15 cellular contexts compared by ENCODE assay signal in genomic region chr7:36651404-36651803, GRCh38.
DNase-seq lines count a peak whose midpoint lies in the region; ATAC-seq, FAIRE-seq and TF ChIP-seq lines count a peak whose summit lies in the region.
"Had no signal": no experiment of that assay in that cellular context is flagged by ENCODE, and none has a peak within 500 bp of the region (broad histone marks: within the 10 kb centered on the region; RNA-seq: fewer than 3 reads in every experiment).

No MANE protein-coding gene starts in this region.

- FAIRE-seq in astrocyte (lab: Jason Lieb, UNC) (no peak), small intestine (lab: Jason Lieb, UNC) (no peak)
- FAIRE-seq: H54 had no signal

- no peak overlapping the region for H2AFZ ChIP-seq in astrocyte (ENCODE audit: low read depth, low read length)

- TF ChIP-seq CTCF in astrocyte (IDR thresholded peaks at IDR 0.05; ENCODE audit: insufficient read depth, low read depth, low read length): no peak
- no peak for TF ChIP-seq CTCF in foreskin fibroblast (IDR thresholded peaks at IDR 0.05; ENCODE audit: low read depth, low read length)

- H3K9ac ChIP-seq in astrocyte (ENCODE audit: low read length): no peak overlapping the region

- H3K9me3 ChIP-seq in astrocyte (ENCODE audit: insufficient read depth, low read depth, low read length) (no peaks in the 10 kb centered on the region), small intestine (ENCODE audit: control insufficient read depth, low read depth) (no peaks in the 10 kb centered on the region)
- H3K9me3 ChIP-seq: uterus had no signal

- H3K36me3 Mint-ChIP-seq in activated T-cell treated with anti-CD3 and anti-CD28 coated beads, Interleukin-2, amount 50 U/mL, for 72 hours (ENCODE audit: insufficient read depth in 2 of 2): peaks cover 5 to 15% of the 10 kb centered on the region in 2 donors
- no peaks in the 10 kb centered on the region for H3K36me3 Mint-ChIP-seq in astrocyte (ENCODE audit: low read depth, unreplicated experiment)

- peak overlapping the region; percentile 30 for H3K4me2 ChIP-seq in astrocyte (ENCODE audit: low read length)

- peak overlapping the region; percentile 77 for H3K27ac Mint-ChIP-seq in activated T-cell treated with anti-CD3 and anti-CD28 coated beads, Interleukin-2, amount 50 U/mL, for 72 hours
- no peak overlapping the region for H3K27ac Mint-ChIP-seq in astrocyte (ENCODE audit: unreplicated experiment)
- H3K27ac Mint-ChIP-seq: activated naive CD4-positive, alpha-beta T cell treated with anti-CD3 and anti-CD28 coated beads, Interleukin-2, amount 50 U/mL, for 24 hours; memory B cell had no signal

- no peak overlapping the region for H3K4me3 ChIP-seq in astrocyte (ENCODE audit: insufficient read depth, low read depth, low read length)
- H3K4me3 ChIP-seq in foreskin fibroblast (ENCODE audit: low read depth in 1 of 2, low read length in 2 of 2): no peak overlapping the region
- no peak overlapping the region for H3K4me3 ChIP-seq in small intestine (ENCODE audit: low read depth in 1 of 2, low read length in 2 of 2)
- H3K4me3 ChIP-seq: uterus had no signal

- H3K36me3 ChIP-seq in astrocyte (ENCODE audit: insufficient read depth, low read length): no peaks in the 10 kb centered on the region
- H3K36me3 ChIP-seq in small intestine (ENCODE audit: control insufficient read depth in 2 of 2, insufficient read depth in 2 of 2, low read length in 2 of 2): no peaks in the 10 kb centered on the region
- H3K36me3 ChIP-seq: uterus had no signal

- peak overlapping the region in 1 of 2 donors; percentile 56 for H3K4me3 Mint-ChIP-seq in activated T-cell treated with anti-CD3 and anti-CD28 coated beads, Interleukin-2, amount 50 U/mL, for 72 hours
- H3K4me3 Mint-ChIP-seq in astrocyte (ENCODE audit: unreplicated experiment): no peak overlapping the region
- H3K4me3 Mint-ChIP-seq: activated naive CD4-positive, alpha-beta T cell treated with anti-CD3 and anti-CD28 coated beads, Interleukin-2, amount 50 U/mL, for 24 hours; memory B cell had no signal

- peaks cover 11% of the 10 kb centered on the region for H3K4me1 ChIP-seq in astrocyte (ENCODE audit: insufficient read depth, low read length)
- no peaks in the 10 kb centered on the region for H3K4me1 ChIP-seq in small intestine (ENCODE audit: control insufficient read depth in 2 of 2, insufficient read depth in 1 of 2, low read depth in 1 of 2, low read length in 1 of 2)
- H3K4me1 ChIP-seq: uterus had no signal

- peak; percentile 37 to 71 for ATAC-seq in activated T-cell treated with anti-CD3 and anti-CD28 coated beads, Interleukin-2, amount 50 U/mL, for 72 hours (replicated peaks in 1 of 2)
- no peak for ATAC-seq in GM18867 (IDR thresholded peaks at IDR 0.05; ENCODE audit: unreplicated experiment)
- no peak for ATAC-seq in GM18907 (IDR thresholded peaks at IDR 0.05; ENCODE audit: unreplicated experiment)

- WGBS in small intestine, 3 donors: 58 to 83% (median 59%) methylated on average over 2 of the region's 2 CpGs

- H3K27me3 ChIP-seq in astrocyte (ENCODE audit: insufficient read depth, low read length) (no peaks in the 10 kb centered on the region), small intestine (ENCODE audit: control insufficient read depth in 2 of 2, insufficient read depth in 2 of 2, low read length in 2 of 2) (no peaks in the 10 kb centered on the region)
- H3K27me3 ChIP-seq: uterus had no signal

- H3K27ac ChIP-seq in astrocyte (ENCODE audit: low read depth, low read length): no peak overlapping the region
- no peak overlapping the region for H3K27ac ChIP-seq in small intestine (ENCODE audit: low read depth in 1 of 2, low read length in 1 of 2)
- H3K27ac ChIP-seq: uterus had no signal

- no peak for DNase-seq in activated T-cell treated with anti-CD3 and anti-CD28 coated beads, Interleukin-2, amount 50 U/mL, for 72 hours
- no peak for DNase-seq in activated T-cell treated with anti-CD3 and anti-CD28 coated beads, Interleukin-2, amount 50 U/mL, for 1 hour
- DNase-seq in astrocyte (ENCODE audit: low read depth): peak; percentile 67
- DNase-seq in foreskin fibroblast: peak; percentile 50 to 81
- DNase-seq in small intestine: peak; percentile 68
- DNase-seq in NCI-H2171 (lab: John Stamatoyannopoulos, UW): no peak
- DNase-seq: DMS79; NCI-H510A; stimulated activated CD4-positive, alpha-beta T cell treated with anti-CD3 and anti-CD28 coated beads, Interleukin-1b, Interleukin-23, amount 100 ng/mL, for 48 hours; uterus had no signal

- H3K9me3 Mint-ChIP-seq in activated T-cell treated with anti-CD3 and anti-CD28 coated beads, Interleukin-2, amount 50 U/mL, for 72 hours: no peaks in the 10 kb centered on the region
- H3K9me3 Mint-ChIP-seq in astrocyte (ENCODE audit: unreplicated experiment): no peaks in the 10 kb centered on the region
- H3K9me3 Mint-ChIP-seq: activated naive CD4-positive, alpha-beta T cell treated with anti-CD3 and anti-CD28 coated beads, Interleukin-2, amount 50 U/mL, for 24 hours; memory B cell had no signal

- no peaks in the 10 kb centered on the region for H4K20me1 ChIP-seq in astrocyte (ENCODE audit: insufficient read depth, low read length)

- peaks cover 42% of the 10 kb centered on the region for H3K4me1 Mint-ChIP-seq in activated T-cell treated with anti-CD3 and anti-CD28 coated beads, Interleukin-2, amount 50 U/mL, for 72 hours (ENCODE audit: low read depth)
- H3K4me1 Mint-ChIP-seq in astrocyte (ENCODE audit: low read depth, unreplicated experiment): peaks cover 25% of the 10 kb centered on the region
- H3K4me1 Mint-ChIP-seq: memory B cell had no signal

- H3K27me3 Mint-ChIP-seq in activated T-cell treated with anti-CD3 and anti-CD28 coated beads, Interleukin-2, amount 50 U/mL, for 72 hours (ENCODE audit: low read depth): no peaks in the 10 kb centered on the region
- H3K27me3 Mint-ChIP-seq in astrocyte (ENCODE audit: low read depth, unreplicated experiment): no peaks in the 10 kb centered on the region
- H3K27me3 Mint-ChIP-seq: activated naive CD4-positive, alpha-beta T cell treated with anti-CD3 and anti-CD28 coated beads, Interleukin-2, amount 50 U/mL, for 24 hours had no signal

- H3K79me2 ChIP-seq in astrocyte (ENCODE audit: insufficient read depth, low read length): no peaks in the 10 kb centered on the region

Comparison
In these comparisons a context has a peak if more than half of its experiments do, and no peak if none do; other contexts are left out.
1. ATAC-seq: peak in activated T-cell treated with anti-CD3 and anti-CD28 coated beads, Interleukin-2, amount 50 U/mL, for 72 hours (2 of 2); none in GM18867 (single experiment) and GM18907 (single experiment).
2. DNase-seq: peak in astrocyte (single experiment), foreskin fibroblast (2 of 2) and small intestine (single experiment); none in activated T-cell treated with anti-CD3 and anti-CD28 coated beads, Interleukin-2, amount 50 U/mL, for 72 hours (0 of 2), activated T-cell treated with anti-CD3 and anti-CD28 coated beads, Interleukin-2, amount 50 U/mL, for 1 hour (single experiment) and NCI-H2171 (single experiment).